ENCODE assay signal across 1 cellular context in the genomic region with DNA sequence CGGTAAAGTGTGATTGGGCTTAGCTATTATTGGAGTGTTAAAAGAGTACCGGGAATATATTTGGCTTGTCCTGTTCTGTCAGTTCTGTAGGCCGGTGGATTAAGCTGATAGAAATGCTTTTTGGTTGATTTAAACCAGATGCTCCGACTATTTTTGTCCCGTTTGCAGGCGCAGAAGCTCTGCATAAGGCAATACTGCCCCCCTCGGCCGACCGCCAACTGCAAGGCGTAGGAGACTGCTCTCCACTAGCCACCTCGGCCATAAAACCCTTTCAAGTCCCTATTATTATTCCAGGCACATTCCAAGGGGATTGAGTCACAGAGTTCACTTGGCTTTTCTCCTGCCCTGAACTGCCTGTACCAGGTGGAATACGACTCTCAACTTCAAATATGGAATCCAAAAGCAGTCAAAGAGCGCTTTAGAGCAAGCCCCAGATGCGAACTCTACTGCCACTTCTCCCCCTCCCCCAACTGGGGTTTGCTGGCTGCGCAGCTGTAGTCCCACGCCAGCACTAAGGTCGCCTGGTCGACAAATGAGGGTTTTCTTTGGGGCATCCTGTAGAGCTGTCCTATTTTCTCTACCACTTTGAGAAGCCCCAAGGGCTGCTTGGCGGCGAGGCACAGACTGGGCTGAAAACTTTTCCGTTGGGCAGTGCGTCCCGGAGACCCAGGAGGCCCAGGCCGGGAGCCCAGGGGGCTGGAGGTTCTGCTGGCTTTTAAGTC.
TF ChIP-seq lines count a peak whose summit lies in the region.

No MANE protein-coding gene starts in this region.

TF ChIP-seq in K562, 482 proteins besides CTCF, POLR2A, EP300 and RAD21 (continued from another document and continues in another):
- TF ChIP-seq POLR2H (tag; IDR thresholded peaks at IDR 0.05; ENCODE audit: low read depth) (no peak), MTA3 (IDR thresholded peaks at IDR 0.05; ENCODE audit: borderline replicate concordance) (0 out of 2 replicates have a peak, but pooled peaks have one; percentile 18), RFX5 (IDR thresholded peaks at IDR 0.05; ENCODE audit: low read depth, low read length) (no peak), PHF21A (IDR thresholded peaks at IDR 0.05; ENCODE audit: borderline replicate concordance, low read depth) (peak; percentile 53; the same call in 1 of the 2 replicates), ZNF764 (CRISPR knock-in tag; IDR thresholded peaks at IDR 0.05; ENCODE audit: low read depth) (peak; percentile 37; the same call in 1 of the 2 replicates), CC2D1A (IDR thresholded peaks at IDR 0.05) (peak; percentile 82), CREM (IDR thresholded peaks at IDR 0.05; ENCODE audit: low read depth) (peak; percentile 54; the same call in 1 of the 2 replicates), MBD2 (IDR thresholded peaks at IDR 0.05; ENCODE audit: borderline replicate concordance, low read depth) (peak; percentile 10; the same call in 1 of the 2 replicates), HDAC2 (IDR thresholded peaks at IDR 0.05) (peak; percentile 82), ZNF217 (CRISPR knock-in tag; IDR thresholded peaks at IDR 0.05) (no peak), RNF2 (IDR thresholded peaks at IDR 0.05) (peak; percentile 36; the same call in 1 of the 2 replicates), XRCC5 (IDR thresholded peaks at IDR 0.05; ENCODE audit: low read depth, low read length) (0 out of 2 replicates have a peak, but pooled peaks have one; percentile 63), STAG1 (CRISPR knock-in tag; IDR thresholded peaks at IDR 0.05; ENCODE audit: borderline replicate concordance) (peak; percentile 60; the same call in 1 of the 2 replicates), SUPT5H (IDR thresholded peaks at IDR 0.05) (peak; percentile 59; the same call in 1 of the 2 replicates), ESRRA (IDR thresholded peaks at IDR 0.05; ENCODE audit: borderline replicate concordance, low read depth) (peak; percentile 9; the same call in 1 of the 2 replicates), ARID1B (IDR thresholded peaks at IDR 0.05) (no peak), ATF7 (IDR thresholded peaks at IDR 0.05) (peak; percentile 72), JUN (IDR thresholded peaks at IDR 0.05; ENCODE audit: borderline replicate concordance, low read depth, low read length) (0 out of 2 replicates have a peak, but pooled peaks have one; percentile 14), JUN (CRISPR knock-in tag; IDR thresholded peaks at IDR 0.05; ENCODE audit: borderline replicate concordance) (no peak; the same call in 1 of the 2 replicates), NBN (IDR thresholded peaks at IDR 0.05; ENCODE audit: low read depth) (peak; percentile 55; the same call in 1 of the 2 replicates), SP2 (IDR thresholded peaks at IDR 0.05; ENCODE audit: extremely low read depth, low read depth, low read length, poor library complexity, severe bottlenecking) (no peak), ADNP (tag; IDR thresholded peaks at IDR 0.05) (peak; percentile 49; the same call in 1 of the 2 replicates)
- TF ChIP-seq, protein P1, sequence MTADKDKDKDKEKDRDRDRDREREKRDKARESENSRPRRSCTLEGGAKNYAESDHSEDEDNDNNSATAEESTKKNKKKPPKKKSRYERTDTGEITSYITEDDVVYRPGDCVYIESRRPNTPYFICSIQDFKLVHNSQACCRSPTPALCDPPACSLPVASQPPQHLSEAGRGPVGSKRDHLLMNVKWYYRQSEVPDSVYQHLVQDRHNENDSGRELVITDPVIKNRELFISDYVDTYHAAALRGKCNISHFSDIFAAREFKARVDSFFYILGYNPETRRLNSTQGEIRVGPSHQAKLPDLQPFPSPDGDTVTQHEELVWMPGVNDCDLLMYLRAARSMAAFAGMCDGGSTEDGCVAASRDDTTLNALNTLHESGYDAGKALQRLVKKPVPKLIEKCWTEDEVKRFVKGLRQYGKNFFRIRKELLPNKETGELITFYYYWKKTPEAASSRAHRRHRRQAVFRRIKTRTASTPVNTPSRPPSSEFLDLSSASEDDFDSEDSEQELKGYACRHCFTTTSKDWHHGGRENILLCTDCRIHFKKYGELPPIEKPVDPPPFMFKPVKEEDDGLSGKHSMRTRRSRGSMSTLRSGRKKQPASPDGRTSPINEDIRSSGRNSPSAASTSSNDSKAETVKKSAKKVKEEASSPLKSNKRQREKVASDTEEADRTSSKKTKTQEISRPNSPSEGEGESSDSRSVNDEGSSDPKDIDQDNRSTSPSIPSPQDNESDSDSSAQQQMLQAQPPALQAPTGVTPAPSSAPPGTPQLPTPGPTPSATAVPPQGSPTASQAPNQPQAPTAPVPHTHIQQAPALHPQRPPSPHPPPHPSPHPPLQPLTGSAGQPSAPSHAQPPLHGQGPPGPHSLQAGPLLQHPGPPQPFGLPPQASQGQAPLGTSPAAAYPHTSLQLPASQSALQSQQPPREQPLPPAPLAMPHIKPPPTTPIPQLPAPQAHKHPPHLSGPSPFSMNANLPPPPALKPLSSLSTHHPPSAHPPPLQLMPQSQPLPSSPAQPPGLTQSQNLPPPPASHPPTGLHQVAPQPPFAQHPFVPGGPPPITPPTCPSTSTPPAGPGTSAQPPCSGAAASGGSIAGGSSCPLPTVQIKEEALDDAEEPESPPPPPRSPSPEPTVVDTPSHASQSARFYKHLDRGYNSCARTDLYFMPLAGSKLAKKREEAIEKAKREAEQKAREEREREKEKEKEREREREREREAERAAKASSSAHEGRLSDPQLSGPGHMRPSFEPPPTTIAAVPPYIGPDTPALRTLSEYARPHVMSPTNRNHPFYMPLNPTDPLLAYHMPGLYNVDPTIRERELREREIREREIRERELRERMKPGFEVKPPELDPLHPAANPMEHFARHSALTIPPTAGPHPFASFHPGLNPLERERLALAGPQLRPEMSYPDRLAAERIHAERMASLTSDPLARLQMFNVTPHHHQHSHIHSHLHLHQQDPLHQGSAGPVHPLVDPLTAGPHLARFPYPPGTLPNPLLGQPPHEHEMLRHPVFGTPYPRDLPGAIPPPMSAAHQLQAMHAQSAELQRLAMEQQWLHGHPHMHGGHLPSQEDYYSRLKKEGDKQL (CRISPR knock-in tag; IDR thresholded peaks at IDR 0.05; ENCODE audit: borderline replicate concordance): 0 out of 2 replicates have a peak, but pooled peaks have one; percentile 8
- TF ChIP-seq, protein P2, sequence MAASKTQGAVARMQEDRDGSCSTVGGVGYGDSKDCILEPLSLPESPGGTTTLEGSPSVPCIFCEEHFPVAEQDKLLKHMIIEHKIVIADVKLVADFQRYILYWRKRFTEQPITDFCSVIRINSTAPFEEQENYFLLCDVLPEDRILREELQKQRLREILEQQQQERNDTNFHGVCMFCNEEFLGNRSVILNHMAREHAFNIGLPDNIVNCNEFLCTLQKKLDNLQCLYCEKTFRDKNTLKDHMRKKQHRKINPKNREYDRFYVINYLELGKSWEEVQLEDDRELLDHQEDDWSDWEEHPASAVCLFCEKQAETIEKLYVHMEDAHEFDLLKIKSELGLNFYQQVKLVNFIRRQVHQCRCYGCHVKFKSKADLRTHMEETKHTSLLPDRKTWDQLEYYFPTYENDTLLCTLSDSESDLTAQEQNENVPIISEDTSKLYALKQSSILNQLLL (CRISPR knock-in tag; IDR thresholded peaks at IDR 0.05; ENCODE audit: borderline replicate concordance): no peak
- TF ChIP-seq, protein P3, sequence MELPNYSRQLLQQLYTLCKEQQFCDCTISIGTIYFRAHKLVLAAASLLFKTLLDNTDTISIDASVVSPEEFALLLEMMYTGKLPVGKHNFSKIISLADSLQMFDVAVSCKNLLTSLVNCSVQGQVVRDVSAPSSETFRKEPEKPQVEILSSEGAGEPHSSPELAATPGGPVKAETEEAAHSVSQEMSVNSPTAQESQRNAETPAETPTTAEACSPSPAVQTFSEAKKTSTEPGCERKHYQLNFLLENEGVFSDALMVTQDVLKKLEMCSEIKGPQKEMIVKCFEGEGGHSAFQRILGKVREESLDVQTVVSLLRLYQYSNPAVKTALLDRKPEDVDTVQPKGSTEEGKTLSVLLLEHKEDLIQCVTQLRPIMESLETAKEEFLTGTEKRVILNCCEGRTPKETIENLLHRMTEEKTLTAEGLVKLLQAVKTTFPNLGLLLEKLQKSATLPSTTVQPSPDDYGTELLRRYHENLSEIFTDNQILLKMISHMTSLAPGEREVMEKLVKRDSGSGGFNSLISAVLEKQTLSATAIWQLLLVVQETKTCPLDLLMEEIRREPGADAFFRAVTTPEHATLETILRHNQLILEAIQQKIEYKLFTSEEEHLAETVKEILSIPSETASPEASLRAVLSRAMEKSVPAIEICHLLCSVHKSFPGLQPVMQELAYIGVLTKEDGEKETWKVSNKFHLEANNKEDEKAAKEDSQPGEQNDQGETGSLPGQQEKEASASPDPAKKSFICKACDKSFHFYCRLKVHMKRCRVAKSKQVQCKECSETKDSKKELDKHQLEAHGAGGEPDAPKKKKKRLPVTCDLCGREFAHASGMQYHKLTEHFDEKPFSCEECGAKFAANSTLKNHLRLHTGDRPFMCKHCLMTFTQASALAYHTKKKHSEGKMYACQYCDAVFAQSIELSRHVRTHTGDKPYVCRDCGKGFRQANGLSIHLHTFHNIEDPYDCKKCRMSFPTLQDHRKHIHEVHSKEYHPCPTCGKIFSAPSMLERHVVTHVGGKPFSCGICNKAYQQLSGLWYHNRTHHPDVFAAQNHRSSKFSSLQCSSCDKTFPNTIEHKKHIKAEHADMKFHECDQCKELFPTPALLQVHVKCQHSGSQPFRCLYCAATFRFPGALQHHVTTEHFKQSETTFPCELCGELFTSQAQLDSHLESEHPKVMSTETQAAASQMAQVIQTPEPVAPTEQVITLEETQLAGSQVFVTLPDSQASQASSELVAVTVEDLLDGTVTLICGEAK (IDR thresholded peaks at IDR 0.05): peak; percentile 15; the same call in 1 of the 2 replicates
- TF ChIP-seq, protein P3 (CRISPR knock-in tag; IDR thresholded peaks at IDR 0.05): no peak
- TF ChIP-seq, protein P4, sequence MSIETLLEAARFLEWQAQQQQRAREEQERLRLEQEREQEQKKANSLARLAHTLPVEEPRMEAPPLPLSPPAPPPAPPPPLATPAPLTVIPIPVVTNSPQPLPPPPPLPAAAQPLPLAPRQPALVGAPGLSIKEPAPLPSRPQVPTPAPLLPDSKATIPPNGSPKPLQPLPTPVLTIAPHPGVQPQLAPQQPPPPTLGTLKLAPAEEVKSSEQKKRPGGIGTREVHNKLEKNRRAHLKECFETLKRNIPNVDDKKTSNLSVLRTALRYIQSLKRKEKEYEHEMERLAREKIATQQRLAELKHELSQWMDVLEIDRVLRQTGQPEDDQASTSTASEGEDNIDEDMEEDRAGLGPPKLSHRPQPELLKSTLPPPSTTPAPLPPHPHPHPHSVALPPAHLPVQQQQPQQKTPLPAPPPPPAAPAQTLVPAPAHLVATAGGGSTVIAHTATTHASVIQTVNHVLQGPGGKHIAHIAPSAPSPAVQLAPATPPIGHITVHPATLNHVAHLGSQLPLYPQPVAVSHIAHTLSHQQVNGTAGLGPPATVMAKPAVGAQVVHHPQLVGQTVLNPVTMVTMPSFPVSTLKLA (conservative IDR thresholded peaks at IDR 0.05): peak in 1 of 2 experiments; percentile 57; a peak in 2 of 4 replicates
- TF ChIP-seq, protein P5, sequence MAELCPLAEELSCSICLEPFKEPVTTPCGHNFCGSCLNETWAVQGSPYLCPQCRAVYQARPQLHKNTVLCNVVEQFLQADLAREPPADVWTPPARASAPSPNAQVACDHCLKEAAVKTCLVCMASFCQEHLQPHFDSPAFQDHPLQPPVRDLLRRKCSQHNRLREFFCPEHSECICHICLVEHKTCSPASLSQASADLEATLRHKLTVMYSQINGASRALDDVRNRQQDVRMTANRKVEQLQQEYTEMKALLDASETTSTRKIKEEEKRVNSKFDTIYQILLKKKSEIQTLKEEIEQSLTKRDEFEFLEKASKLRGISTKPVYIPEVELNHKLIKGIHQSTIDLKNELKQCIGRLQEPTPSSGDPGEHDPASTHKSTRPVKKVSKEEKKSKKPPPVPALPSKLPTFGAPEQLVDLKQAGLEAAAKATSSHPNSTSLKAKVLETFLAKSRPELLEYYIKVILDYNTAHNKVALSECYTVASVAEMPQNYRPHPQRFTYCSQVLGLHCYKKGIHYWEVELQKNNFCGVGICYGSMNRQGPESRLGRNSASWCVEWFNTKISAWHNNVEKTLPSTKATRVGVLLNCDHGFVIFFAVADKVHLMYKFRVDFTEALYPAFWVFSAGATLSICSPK (IDR thresholded peaks at IDR 0.05; ENCODE audit: borderline replicate concordance): peak; percentile 75; the same call in 1 of the 2 replicates
- TF ChIP-seq, protein P6, sequence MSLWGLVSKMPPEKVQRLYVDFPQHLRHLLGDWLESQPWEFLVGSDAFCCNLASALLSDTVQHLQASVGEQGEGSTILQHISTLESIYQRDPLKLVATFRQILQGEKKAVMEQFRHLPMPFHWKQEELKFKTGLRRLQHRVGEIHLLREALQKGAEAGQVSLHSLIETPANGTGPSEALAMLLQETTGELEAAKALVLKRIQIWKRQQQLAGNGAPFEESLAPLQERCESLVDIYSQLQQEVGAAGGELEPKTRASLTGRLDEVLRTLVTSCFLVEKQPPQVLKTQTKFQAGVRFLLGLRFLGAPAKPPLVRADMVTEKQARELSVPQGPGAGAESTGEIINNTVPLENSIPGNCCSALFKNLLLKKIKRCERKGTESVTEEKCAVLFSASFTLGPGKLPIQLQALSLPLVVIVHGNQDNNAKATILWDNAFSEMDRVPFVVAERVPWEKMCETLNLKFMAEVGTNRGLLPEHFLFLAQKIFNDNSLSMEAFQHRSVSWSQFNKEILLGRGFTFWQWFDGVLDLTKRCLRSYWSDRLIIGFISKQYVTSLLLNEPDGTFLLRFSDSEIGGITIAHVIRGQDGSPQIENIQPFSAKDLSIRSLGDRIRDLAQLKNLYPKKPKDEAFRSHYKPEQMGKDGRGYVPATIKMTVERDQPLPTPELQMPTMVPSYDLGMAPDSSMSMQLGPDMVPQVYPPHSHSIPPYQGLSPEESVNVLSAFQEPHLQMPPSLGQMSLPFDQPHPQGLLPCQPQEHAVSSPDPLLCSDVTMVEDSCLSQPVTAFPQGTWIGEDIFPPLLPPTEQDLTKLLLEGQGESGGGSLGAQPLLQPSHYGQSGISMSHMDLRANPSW (CRISPR knock-in tag; IDR thresholded peaks at IDR 0.05): peak; percentile 11; the same call in 1 of the 2 replicates
